Comparison of ENCODE assay signal across 21 cellular contexts in genomic region chr11:44711113-44711512, GRCh38. TPM values are rescaled to one million over a fixed set of nuclear protein-coding genes. Genes with fewer than 3 reads are reported as not detected.
DNase-seq lines count a peak whose midpoint lies in the region; ATAC-seq and TF ChIP-seq lines count a peak whose summit lies in the region.
"Had no signal": no experiment of that assay in that cellular context is flagged by ENCODE, and none has a peak within 500 bp of the region (broad histone marks: within the 10 kb centered on the region; RNA-seq: fewer than 3 reads in every experiment).

No MANE protein-coding gene starts in this region.

- H4K91ac ChIP-seq in neuronal stem cell (ENCODE audit: low read depth, low read length, poor library complexity): no peak overlapping the region

- no peaks in the 10 kb centered on the region for H3K36me3 ChIP-seq in neuronal stem cell (replicated peaks in 1 of 2; ENCODE audit: control insufficient read depth in 2 of 2, insufficient read depth in 2 of 2, low read length in 2 of 2)
- H3K36me3 ChIP-seq: upper lobe of left lung had no signal

- no peak overlapping the region for H3K9ac ChIP-seq in neuronal stem cell (ENCODE audit: low read depth, low read length, poor library complexity)
- H3K9ac ChIP-seq: parathyroid adenoma had no signal

- H4K8ac ChIP-seq in neuronal stem cell (ENCODE audit: low read depth, low read length): no peak overlapping the region

- H3K23ac ChIP-seq in neuronal stem cell (ENCODE audit: low read depth, low read length, poor library complexity): no peak overlapping the region

- peak overlapping the region in 1 of 2 donors; percentile 24 for H3K4me3 ChIP-seq in neuronal stem cell (ENCODE audit: low read length in 2 of 2)
- H3K4me3 ChIP-seq: A549, upper lobe of left lung had no signal

- DNase-seq in NCI-H82 (lab: John Stamatoyannopoulos, UW): peak; percentile 80
- DNase-seq in NCI-H82 treated with DMSO at 0.1 percent for 48 hours (lab: John Stamatoyannopoulos, UW; ENCODE audit: unreplicated experiment): no peak
- peak; percentile 70 for DNase-seq in NCI-H524 treated with DMSO at 0.1 percent for 48 hours (lab: John Stamatoyannopoulos, UW)
- peak; percentile 31 for DNase-seq in endothelial cell (ENCODE audit: low spot score)
- peak; percentile 77 for DNase-seq in neuronal stem cell (ENCODE audit: low spot score)
- DNase-seq in mesenteric fat pad (ENCODE audit: low spot score): no peak
- no peak for DNase-seq in CD4-positive, alpha-beta T cell
- DNase-seq in NCI-H187 treated with DMSO at 0.1 percent for 48 hours (lab: John Stamatoyannopoulos, UW): no peak
- DNase-seq: activated CD4-positive, alpha-beta T cell treated with anti-CD3 and anti-CD28 coated beads, Interleukin-2, amount 10 ng/mL, durations not matched to agents 7 days and 5 days; activated CD8-positive, alpha-beta memory T cell treated with anti-CD3 and anti-CD28 coated beads, Interleukin-2, amount 50 U/mL, for 48 hours; activated gamma-delta T cell treated with Interleukin-2 at 50 U/mL for 16 hours; anterior cingulate cortex; DMS79; NCI-H146; NK-92 treated with Interleukin-12 subunit alpha and Interleukin-12 subunit beta, amount 100 ng/mL, for 24 hours; upper lobe of left lung had no signal

- H3K36me3 Mint-ChIP-seq in endothelial cell (ENCODE audit: low read depth, unreplicated experiment): peaks cover 4% of the 10 kb centered on the region
- no peaks in the 10 kb centered on the region for H3K36me3 Mint-ChIP-seq in CD4-positive, alpha-beta T cell (ENCODE audit: low read depth)
- H3K36me3 Mint-ChIP-seq: CD14-positive monocyte had no signal

- H2BK12ac ChIP-seq in neuronal stem cell (ENCODE audit: low read length): no peak overlapping the region

- no peak overlapping the region for H3K27ac Mint-ChIP-seq in endothelial cell (ENCODE audit: unreplicated experiment)
- H3K27ac Mint-ChIP-seq in CD4-positive, alpha-beta T cell: no peak overlapping the region
- H3K27ac Mint-ChIP-seq: activated CD4-positive, alpha-beta T cell treated with anti-CD3 and anti-CD28 coated beads, Interleukin-2, amount 10 ng/mL, durations not matched to agents 7 days and 5 days; stimulated activated naive CD8-positive, alpha-beta T cell treated with anti-CD3 and anti-CD28 coated beads, Interleukin-15, Interleukin-2, amounts not matched to agents 100 ng/mL and 50 ng/mL, for 24 hours had no signal

- POLR2A ChIA-PET in CD4-positive, alpha-beta T cell (lab: Charles Lee): no interaction called here

- H2AFZ ChIP-seq in neuronal stem cell (ENCODE audit: low read length): peak overlapping the region; percentile 70
- H2AFZ ChIP-seq: parathyroid adenoma had no signal

- no peak overlapping the region for H3K4me3 Mint-ChIP-seq in endothelial cell (ENCODE audit: unreplicated experiment)
- no peak overlapping the region for H3K4me3 Mint-ChIP-seq in CD4-positive, alpha-beta T cell
- H3K4me3 Mint-ChIP-seq: activated CD4-positive, alpha-beta T cell treated with anti-CD3 and anti-CD28 coated beads, Interleukin-2, amount 10 ng/mL, durations not matched to agents 7 days and 5 days; stimulated activated naive CD8-positive, alpha-beta T cell treated with anti-CD3 and anti-CD28 coated beads, Interleukin-15, Interleukin-2, amounts not matched to agents 100 ng/mL and 50 ng/mL, for 24 hours had no signal

- H3K4ac ChIP-seq in neuronal stem cell (ENCODE audit: low read length): no peak overlapping the region

- peaks cover 4% of the 10 kb centered on the region for H3K27me3 Mint-ChIP-seq in endothelial cell (ENCODE audit: unreplicated experiment)
- H3K27me3 Mint-ChIP-seq in CD4-positive, alpha-beta T cell: peaks cover 5% of the 10 kb centered on the region

- H3K9me3 ChIP-seq in neuronal stem cell (replicated peaks in 1 of 2; ENCODE audit: control insufficient read depth in 2 of 2, insufficient read depth in 1 of 2, low read depth in 1 of 2, low read length in 2 of 2): peaks cover 0 to 2% of the 10 kb centered on the region in 2 donors
- no peaks in the 10 kb centered on the region for H3K9me3 ChIP-seq in CD4-positive, alpha-beta T cell (ENCODE audit: control insufficient read depth, low read length)
- H3K9me3 ChIP-seq: upper lobe of left lung had no signal

- H3K4me1 ChIP-seq in neuronal stem cell (ENCODE audit: control insufficient read depth in 2 of 2, insufficient read depth in 1 of 2, low read depth in 1 of 2, low read length in 2 of 2): peaks cover 21 to 22% of the 10 kb centered on the region in 2 donors
- H3K4me1 ChIP-seq: A549, parathyroid adenoma had no signal

- peaks cover 4% of the 10 kb centered on the region for H3K9me3 Mint-ChIP-seq in endothelial cell (ENCODE audit: unreplicated experiment)
- peaks cover 3% of the 10 kb centered on the region for H3K9me3 Mint-ChIP-seq in CD4-positive, alpha-beta T cell

- intact Hi-C loops in CD4-positive, alpha-beta T cell (cut with DNase I, micrococcal nuclease): no loop called here

- H3K4me1 Mint-ChIP-seq in endothelial cell (ENCODE audit: unreplicated experiment): peaks cover 37% of the 10 kb centered on the region
- H3K4me1 Mint-ChIP-seq in CD4-positive, alpha-beta T cell (ENCODE audit: low read depth): peaks cover 27% of the 10 kb centered on the region

- no peak for ATAC-seq in CD4-positive, alpha-beta T cell (ENCODE audit: poor library complexity)
- ATAC-seq: A549, left lobe of liver had no signal

- no peak overlapping the region for H2BK5ac ChIP-seq in neuronal stem cell (ENCODE audit: low read length)

- no peak overlapping the region for H2BK120ac ChIP-seq in neuronal stem cell (ENCODE audit: low read depth, low read length)

- H3K27ac ChIP-seq in neuronal stem cell (replicated peaks; ENCODE audit: low read length): peak overlapping the region; percentile 85
- H3K27ac ChIP-seq in CD4-positive, alpha-beta T cell (ENCODE audit: low read depth, low read length): no peak overlapping the region
- H3K27ac ChIP-seq: A549, parathyroid adenoma, upper lobe of left lung had no signal

- TF ChIP-seq CTCF in endothelial cell (IDR thresholded peaks at IDR 0.05; ENCODE audit: unreplicated experiment): no peak
- TF ChIP-seq CTCF in CD4-positive, alpha-beta T cell (IDR thresholded peaks at IDR 0.05): no peak

- no peak overlapping the region for H3K14ac ChIP-seq in neuronal stem cell (ENCODE audit: low read length)

- H3K18ac ChIP-seq in neuronal stem cell (ENCODE audit: low read length): peak overlapping the region; percentile 89

- CTCF ChIA-PET in CD4-positive, alpha-beta T cell (lab: Charles Lee): no interaction called here

- no peaks in the 10 kb centered on the region for H3K27me3 ChIP-seq in neuronal stem cell (ENCODE audit: control insufficient read depth in 3 of 3, insufficient read depth in 3 of 3, low read depth in 1 of 3, low read length in 3 of 3)
- no peaks in the 10 kb centered on the region for H3K27me3 ChIP-seq in CD4-positive, alpha-beta T cell (ENCODE audit: control insufficient read depth, insufficient read depth, low read length)
- H3K27me3 ChIP-seq: upper lobe of left lung had no signal

- H2BK15ac ChIP-seq in neuronal stem cell (ENCODE audit: low read length): no peak overlapping the region

- WGBS in neuronal stem cell (ENCODE audit: extremely low coverage in 2 of 2, insufficient read length in 2 of 2, insufficient replicate concordance in 1 of 2), 2 donors: no CpG with 5 or more reads among the region's 4 CpGs

- no peaks in the 10 kb centered on the region for H3K79me1 ChIP-seq in neuronal stem cell (ENCODE audit: low read depth, low read length)

- H3K4me2 ChIP-seq in neuronal stem cell (ENCODE audit: insufficient read depth, low read length, poor library complexity, severe bottlenecking): peak overlapping the region; percentile 35
- H3K4me2 ChIP-seq: A549 had no signal

- H2AK5ac ChIP-seq in neuronal stem cell (ENCODE audit: low read depth, low read length): peak overlapping the region; percentile 9

RNA-seq across cellular contexts. Expression of gene TSPAN18, which starts 15.6 kb away (rescaled TPM):
- total RNA-seq in endothelial cell (ENCODE audit: unreplicated experiment): 717 TPM
- polyA plus RNA-seq in neuronal stem cell (2013, experiment 1 of 2): 144 TPM
- polyA plus RNA-seq in neuronal stem cell (2013, experiment 2 of 2): 146 TPM
- total RNA-seq in mesenteric fat pad: 14.2 TPM
- total RNA-seq in CD4-positive, alpha-beta T cell: 10 to 100 TPM; 23.0 to 25.3 TPM
- polyA plus RNA-seq: CD14-positive monocyte had no signal

Comparison
In these comparisons a context has a peak if more than half of its experiments do, and no peak if none do; other contexts are left out.
1. DNase-seq: peak in NCI-H82 (single experiment), NCI-H524 treated with DMSO at 0.1 percent for 48 hours (single experiment), endothelial cell (single experiment) and neuronal stem cell (single experiment); none in NCI-H82 treated with DMSO at 0.1 percent for 48 hours (single experiment), mesenteric fat pad (single experiment), CD4-positive, alpha-beta T cell (0 of 10) and NCI-H187 treated with DMSO at 0.1 percent for 48 hours (single experiment).
2. RNA of gene TSPAN18, which starts 15.6 kb away (total RNA-seq): 717 TPM in endothelial cell (single experiment); 23.0 to 25.3 TPM in CD4-positive, alpha-beta T cell and 14.2 TPM in mesenteric fat pad (single experiment); every median in the first group is over 10 times any median in the second.